In genomic region chr7:29871787-29872398, GRCh38 we compare ENCODE assay signal across 17 cellular contexts.
DNase-seq lines count a peak whose midpoint lies in the region; ATAC-seq and TF ChIP-seq lines count a peak whose summit lies in the region.
"Had no signal": no experiment of that assay in that cellular context is flagged by ENCODE, and none has a peak within 500 bp of the region (broad histone marks: within the 10 kb centered on the region; RNA-seq: fewer than 3 reads in every experiment).

No MANE protein-coding gene starts in this region.

- H3K14ac ChIP-seq in IMR-90 (replicated peaks; ENCODE audit: low read depth, low read length) = no peak overlapping the region

- no peaks in the 10 kb centered on the region for H3K36me3 ChIP-seq in IMR-90 (ENCODE audit: control insufficient read depth, insufficient read depth, low read length)
- no peaks in the 10 kb centered on the region for H3K36me3 ChIP-seq in tibial artery
- H3K36me3 ChIP-seq: esophagus squamous epithelium, upper lobe of right lung had no signal

- H4K8ac ChIP-seq in IMR-90 (ENCODE audit: low read depth in 2 of 2, low read length in 2 of 2) = no peak overlapping the region

- no CpG with 5 or more reads among the region's 5 CpGs for WGBS in IMR-90 (ENCODE audit: extremely low coverage in 2 of 2, insufficient read length in 1 of 2), 2 experiments

- intact Hi-C loops in IMR-90 (cut with micrococcal nuclease) (no loop called here), tibial artery (cut with DNase I; ENCODE audit: low total_unique reads) (loop anchor here (10.0 kb wide), 1 partner anchor 57 kb away; no protein-coding TSS in a partner anchor)

- no peak overlapping the region for H2AK5ac ChIP-seq in IMR-90 (ENCODE audit: low read depth, low read length)

- H3K27ac ChIP-seq in IMR-90 (ENCODE audit: insufficient read depth, low read length) (no peak overlapping the region), tibial artery (no peak overlapping the region), foreskin keratinocyte (no peak overlapping the region)
- H3K27ac ChIP-seq: esophagus squamous epithelium, upper lobe of right lung had no signal

- no peak for TF ChIP-seq CTCF in AG10803 (conservative IDR thresholded peaks at IDR 0.05; ENCODE audit: low read length)
- no peak for TF ChIP-seq CTCF in IMR-90 (conservative IDR thresholded peaks at IDR 0.05; ENCODE audit: low read depth, low read length)
- TF ChIP-seq CTCF in choroid plexus epithelial cell (conservative IDR thresholded peaks at IDR 0.05; ENCODE audit: low read depth, low read length) = no peak
- TF ChIP-seq CTCF in tibial artery (IDR thresholded peaks at IDR 0.05) = no peak
- no peak for TF ChIP-seq CTCF in foreskin keratinocyte (conservative IDR thresholded peaks at IDR 0.05)

- H3K9me1 ChIP-seq in IMR-90 (ENCODE audit: insufficient read depth, low read length) = no peaks in the 10 kb centered on the region

- BruUV-seq in IMR-90 (replicated peaks; lab: Mats Ljungman, UMichigan) = no TSS peak

- H3K4me1 ChIP-seq in IMR-90 (ENCODE audit: control insufficient read depth, insufficient read depth, low read length) (no peaks in the 10 kb centered on the region), tibial artery (peaks cover 0 to 10% (median 7%) of the 10 kb centered on the region in 4 donors), foreskin keratinocyte (no peaks in the 10 kb centered on the region)

- no peak overlapping the region for H3K4ac ChIP-seq in IMR-90 (ENCODE audit: low read depth, low read length)

- no peak overlapping the region for H3K4me3 ChIP-seq in AG10803 (ENCODE audit: low read length)
- H3K4me3 ChIP-seq in IMR-90 (ENCODE audit: insufficient read depth, low read depth, low read length) = no peak overlapping the region
- no peak overlapping the region for H3K4me3 ChIP-seq in choroid plexus epithelial cell (ENCODE audit: low read depth, low read length)
- H3K4me3 ChIP-seq in tibial artery = no peak overlapping the region
- H3K4me3 ChIP-seq: esophagus squamous epithelium, upper lobe of right lung had no signal

- DNase-seq in AG10803 (ENCODE audit: low read depth) (peak; percentile 93), IMR-90 (peak; percentile 41), choroid plexus epithelial cell (ENCODE audit: low read depth) (peak; percentile 86), non-pigmented ciliary epithelial cell (ENCODE audit: low read depth) (peak; percentile 27), HUDEP-2 (lab: John Stamatoyannopoulos, UW; ENCODE audit: unreplicated experiment in 76 of 76) (no peak), tibial artery (no peak), foreskin keratinocyte (no peak)
- DNase-seq: activated CD8-positive, alpha-beta T cell treated with anti-CD3 and anti-CD28 coated beads, Interleukin-2, amount 10 ng/mL, durations not matched to agents 7 days and 5 days; cortex of kidney; esophagus squamous epithelium; NCI-H146; NCI-H446 treated with DMSO at 0.1 percent for 48 hours; OCI-M1; right cardiac atrium; stimulated activated CD4-positive, alpha-beta T cell treated with anti-CD3 and anti-CD28 coated beads, Interleukin-4, amount 100 ng/mL, for 1 hour; upper lobe of right lung had no signal

- no peak overlapping the region for H2BK20ac ChIP-seq in IMR-90 (ENCODE audit: low read depth, low read length)

- no peak for TF ChIP-seq RAD21 in IMR-90 (IDR thresholded peaks at IDR 0.05; ENCODE audit: low read length)

- no peak overlapping the region for H2AFZ ChIP-seq in IMR-90 (replicated peaks; ENCODE audit: low read length, poor library complexity)

- no peak overlapping the region for H3K56ac ChIP-seq in IMR-90 (ENCODE audit: extremely low read depth, insufficient read depth, low read length)

- H3K27me3 ChIP-seq in IMR-90 (ENCODE audit: control insufficient read depth, insufficient read depth, low read length) (peaks cover 7% of the 10 kb centered on the region; the same call in 1 of the 2 replicates), tibial artery (no peaks in the 10 kb centered on the region), foreskin keratinocyte (peaks cover 36% of the 10 kb centered on the region)
- H3K27me3 ChIP-seq: esophagus squamous epithelium, upper lobe of right lung had no signal

- CTCF ChIA-PET in IMR-90 (lab: Yijun Ruan, JAX) = interaction anchor here (0.6 kb wide), 1 partner anchor 1267 kb away, joined by 3 read pairs; no protein-coding TSS in a partner anchor

- H2BK5ac ChIP-seq in IMR-90 (ENCODE audit: low read depth, low read length, poor library complexity, severe bottlenecking) = no peak overlapping the region

- H4K20me1 ChIP-seq in IMR-90 (ENCODE audit: insufficient read depth, low read length) = no peaks in the 10 kb centered on the region

- no peak overlapping the region for H3K18ac ChIP-seq in IMR-90 (ENCODE audit: low read depth, low read length)

- in situ Hi-C loops in IMR-90 (cut with MboI; ENCODE audit: low sequenced_read_pairs) = loop anchor here (10.0 kb wide), 1 partner anchor 203 kb away; no protein-coding TSS in a partner anchor

- H2BK15ac ChIP-seq in IMR-90 (ENCODE audit: low read depth, low read length) = no peak overlapping the region

- H3K9me3 ChIP-seq in IMR-90 (ENCODE audit: control insufficient read depth, insufficient read depth, low read length) = no peaks in the 10 kb centered on the region
- H3K9me3 ChIP-seq in tibial artery = no peaks in the 10 kb centered on the region
- H3K9me3 ChIP-seq: esophagus squamous epithelium, upper lobe of right lung had no signal

- H3K9ac ChIP-seq in IMR-90 (ENCODE audit: low read depth, low read length) = no peak overlapping the region

- no peaks in the 10 kb centered on the region for H3K79me1 ChIP-seq in IMR-90 (ENCODE audit: low read depth in 1 of 2, low read length in 2 of 2)

- dilution Hi-C loops in IMR-90 (cut with HindIII; ENCODE audit: low sequenced_read_pairs, unreplicated experiment) = no loop called here

- POLR2A ChIA-PET in IMR-90 (lab: Charles Lee; ENCODE audit: unreplicated experiment) = no interaction called here

- no peak for TF ChIP-seq POLR2A in IMR-90 (IDR thresholded peaks at IDR 0.05; ENCODE audit: low read depth, low read length)

- H2AK9ac ChIP-seq in IMR-90 (replicated peaks; ENCODE audit: low read depth, low read length, poor library complexity) = no peak overlapping the region

- ATAC-seq in IMR-90 (ENCODE audit: low read depth) = no peak
- ATAC-seq in GM21786 (IDR thresholded peaks at IDR 0.05; ENCODE audit: unreplicated experiment) = no peak
- no peak for ATAC-seq in foreskin keratinocyte
- ATAC-seq: activated CD8-positive, alpha-beta T cell treated with anti-CD3 and anti-CD28 coated beads, Interleukin-2, amount 10 ng/mL, durations not matched to agents 7 days and 5 days; right cardiac atrium; upper lobe of right lung had no signal

- H4K91ac ChIP-seq in IMR-90 (ENCODE audit: insufficient read depth, low read depth, low read length) = no peak overlapping the region

- H2BK120ac ChIP-seq in IMR-90 (ENCODE audit: low read depth, low read length) = no peak overlapping the region

- no peak overlapping the region for H4K5ac ChIP-seq in IMR-90 (ENCODE audit: low read depth, low read length)

- no peak overlapping the region; the same call in 1 of the 2 replicates for H3K4me2 ChIP-seq in IMR-90 (ENCODE audit: low read depth, low read length)

- no peak overlapping the region for H3K23ac ChIP-seq in IMR-90 (ENCODE audit: low read depth, low read length)

TF ChIP-seq in IMR-90, 13 proteins besides CTCF, POLR2A, EP300 and RAD21:
- no peak for TF ChIP-seq BHLHE40 (IDR thresholded peaks at IDR 0.05; ENCODE audit: low read depth, low read length)
- peak; percentile 89 for TF ChIP-seq CEBPB (IDR thresholded peaks at IDR 0.05; ENCODE audit: low read depth, low read length)

Comparison
In these comparisons a context has a peak if more than half of its experiments do, and no peak if none do; other contexts are left out.
1. DNase-seq: peak in AG10803 (single experiment), IMR-90 (single experiment), choroid plexus epithelial cell (single experiment) and non-pigmented ciliary epithelial cell (single experiment); none in HUDEP-2 (0 of 76), tibial artery (0 of 2) and foreskin keratinocyte (0 of 2).